ENCODE assay signal across 8 cellular contexts in the genomic region with DNA sequence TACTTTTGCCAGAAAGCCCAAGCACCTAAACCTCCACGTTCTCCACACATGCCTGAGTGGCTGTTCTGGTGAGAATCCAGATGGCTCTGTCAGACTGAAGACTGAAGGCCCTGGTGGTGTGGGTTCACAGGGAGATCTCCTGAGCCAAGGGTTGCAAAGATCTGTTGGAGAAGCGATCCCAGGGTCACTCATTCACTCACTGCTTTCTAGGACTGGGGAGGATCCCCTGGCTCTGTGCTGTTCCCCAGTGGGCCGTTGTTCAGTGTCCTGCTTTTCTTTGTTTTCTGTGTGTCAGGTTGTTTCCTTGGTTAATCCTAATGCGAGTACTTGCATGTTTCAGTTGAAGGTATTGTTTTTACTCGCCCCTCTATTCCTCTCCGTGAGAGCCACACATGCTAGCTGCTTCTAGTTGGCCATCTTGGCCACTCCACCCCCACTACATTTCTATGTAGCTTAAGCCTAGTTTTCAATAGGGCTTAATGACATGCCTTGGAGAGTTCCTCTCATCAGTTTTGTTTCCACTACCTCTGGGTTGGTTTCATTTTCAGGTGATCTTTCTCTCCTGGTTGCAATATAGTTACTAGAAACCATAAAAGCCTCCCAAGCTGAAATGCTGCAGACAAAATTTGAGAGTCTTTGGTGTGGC.
DNase-seq lines count a peak whose midpoint lies in the region; ATAC-seq and TF ChIP-seq lines count a peak whose summit lies in the region.

No MANE protein-coding gene starts in this region.

- H3K9me3 ChIP-seq in DND-41 (ENCODE audit: insufficient read depth, low read length, severe bottlenecking): no peaks in the 10 kb centered on the region

- H3K27me3 Mint-ChIP-seq in activated naive CD8-positive, alpha-beta T cell treated with anti-CD3 and anti-CD28 coated beads for 36 hours: no peaks in the 10 kb centered on the region

- H3K9me3 Mint-ChIP-seq in activated naive CD8-positive, alpha-beta T cell treated with anti-CD3 and anti-CD28 coated beads for 36 hours: peaks cover 19% of the 10 kb centered on the region

- no peak overlapping the region for H3K9ac ChIP-seq in DND-41 (ENCODE audit: low read depth, low read length)

- H3K4me1 Mint-ChIP-seq in activated naive CD8-positive, alpha-beta T cell treated with anti-CD3 and anti-CD28 coated beads for 36 hours: peaks cover 60% of the 10 kb centered on the region

- H3K4me3 ChIP-seq in DND-41 (ENCODE audit: low read depth in 1 of 2, low read length in 2 of 2): no peak overlapping the region

- H2AFZ ChIP-seq in DND-41 (ENCODE audit: low read depth, low read length): no peak overlapping the region

- DNase-seq in DND-41: no peak
- DNase-seq in activated naive CD8-positive, alpha-beta T cell treated with anti-CD3 and anti-CD28 coated beads for 36 hours: peak; percentile 46
- DNase-seq in OCI-M2 (lab: John Stamatoyannopoulos, UW; ENCODE audit: unreplicated experiment): no peak
- no peak for DNase-seq in iPS-NIHi7 (ENCODE audit: extremely low spot score)
- DNase-seq in kidney glomerular epithelial cell (lab: John Stamatoyannopoulos, UW): no peak
- no peak for DNase-seq in NCI-H2107 treated with DMSO at 0.1 percent for 48 hours (lab: John Stamatoyannopoulos, UW; ENCODE audit: unreplicated experiment)

- H3K27me3 ChIP-seq in DND-41 (ENCODE audit: insufficient read depth, low read length, poor library complexity): no peaks in the 10 kb centered on the region

- TF ChIP-seq CTCF in DND-41 (IDR thresholded peaks at IDR 0.05; ENCODE audit: borderline replicate concordance, extremely low read depth, low read length, poor library complexity, severe bottlenecking): no peak

- H3K79me2 ChIP-seq in DND-41 (ENCODE audit: insufficient read depth, low read length): no peaks in the 10 kb centered on the region

- no peaks in the 10 kb centered on the region for H4K20me1 ChIP-seq in DND-41 (ENCODE audit: insufficient read depth, low read length)

- peak overlapping the region; percentile 98 for H3K27ac Mint-ChIP-seq in activated naive CD8-positive, alpha-beta T cell treated with anti-CD3 and anti-CD28 coated beads for 36 hours

- peak overlapping the region; percentile 53 for H3K4me3 Mint-ChIP-seq in activated naive CD8-positive, alpha-beta T cell treated with anti-CD3 and anti-CD28 coated beads for 36 hours

- H3K36me3 Mint-ChIP-seq in activated naive CD8-positive, alpha-beta T cell treated with anti-CD3 and anti-CD28 coated beads for 36 hours: peaks cover 34% of the 10 kb centered on the region

- H3K4me2 ChIP-seq in DND-41 (ENCODE audit: insufficient read depth, low read length): no peak overlapping the region

- ATAC-seq in DND-41 (ENCODE audit: insufficient read depth, low read depth): peak; percentile 55; the same call in 2 of the 3 replicates
- peak; percentile 96 for ATAC-seq in GM19328 (IDR thresholded peaks at IDR 0.05; ENCODE audit: unreplicated experiment)
- peak; percentile 96 for ATAC-seq in HG03108 (IDR thresholded peaks at IDR 0.05; ENCODE audit: unreplicated experiment)

- H3K27ac ChIP-seq in DND-41 (ENCODE audit: low read length): peak overlapping the region; percentile 21; the same call in 1 of the 2 replicates

- H3K4me1 ChIP-seq in DND-41 (ENCODE audit: insufficient read depth, low read length): peaks cover 13% of the 10 kb centered on the region; the same call in 1 of the 2 replicates

- no peaks in the 10 kb centered on the region for H3K36me3 ChIP-seq in DND-41 (ENCODE audit: insufficient read depth, low read length)
